20 cellular contexts compared by ENCODE assay signal in genomic region chr20:37956099-37956498, GRCh38. TPM values are rescaled to one million over a fixed set of nuclear protein-coding genes. Genes with fewer than 3 reads are reported as not detected.
DNase-seq lines count a peak whose midpoint lies in the region; ATAC-seq and TF ChIP-seq lines count a peak whose summit lies in the region.
"Had no signal": no experiment of that assay in that cellular context is flagged by ENCODE, and none has a peak within 500 bp of the region (broad histone marks: within the 10 kb centered on the region; RNA-seq: fewer than 3 reads in every experiment).

No MANE protein-coding gene starts in this region.

- H3K36me3 ChIP-seq in PC-3 (ENCODE audit: low read depth, low read length) (no peaks in the 10 kb centered on the region), mammary epithelial cell (ENCODE audit: insufficient read depth, low read length) (no peaks in the 10 kb centered on the region), left ventricle myocardium inferior (no peaks in the 10 kb centered on the region)
- H3K36me3 ChIP-seq: cardiac muscle cell, HAP-1, upper lobe of left lung had no signal

- H3K4me1 ChIP-seq in PC-3 (ENCODE audit: insufficient read depth, low read length): peaks cover 11% of the 10 kb centered on the region
- no peaks in the 10 kb centered on the region for H3K4me1 ChIP-seq in mammary epithelial cell (ENCODE audit: insufficient read depth, low read length)
- H3K4me1 ChIP-seq in left ventricle myocardium inferior: no peaks in the 10 kb centered on the region
- H3K4me1 ChIP-seq: HAP-1, upper lobe of left lung had no signal

- dilution Hi-C loops in mammary epithelial cell (cut with HindIII; ENCODE audit: low sequenced_read_pairs): no loop called here

- H3F3A ChIP-seq in PC-3 (ENCODE audit: low read length, unreplicated experiment): no peaks in the 10 kb centered on the region

- BruUV-seq in PC-3 (replicated peaks; lab: Mats Ljungman, UMichigan): no TSS peak
- no TSS peak for BruUV-seq in mammary epithelial cell (replicated peaks; lab: Mats Ljungman, UMichigan)

- no peak overlapping the region for H3K9ac ChIP-seq in PC-3 (ENCODE audit: low read length)
- H3K9ac ChIP-seq in mammary epithelial cell (ENCODE audit: insufficient read depth, low read length): no peak overlapping the region

- intact Hi-C loops in PC-3 (cut with micrococcal nuclease) (loop anchor here (1.0 to 5.0 kb wide), 2 partner anchors 34 to 54 kb away; partner anchors contain the start of gene VSTM2L), left colon (cut with DNase I, micrococcal nuclease) (no loop called here), mammary epithelial cell (cut with micrococcal nuclease) (no loop called here), left ventricle myocardium inferior (cut with micrococcal nuclease) (no loop called here)

- no peaks in the 10 kb centered on the region for H3K79me2 ChIP-seq in PC-3 (ENCODE audit: low read length)
- H3K79me2 ChIP-seq in mammary epithelial cell (ENCODE audit: insufficient read depth, low read length): no peaks in the 10 kb centered on the region

- CTCF ChIA-PET in PC-3 (lab: Charles Lee): interaction anchor here (0.6 kb wide), 1 partner anchor 37 kb away, joined by 6 read pairs; no protein-coding TSS in a partner anchor
- CTCF ChIA-PET in mammary epithelial cell (lab: Charles Lee; ENCODE audit: low non-redundant PET): no interaction called here

- H3K9me2 ChIP-seq in PC-3 (replicated peaks; ENCODE audit: low read length): no peaks in the 10 kb centered on the region

- H3K27me3 ChIP-seq in PC-3 (ENCODE audit: low read length) (no peaks in the 10 kb centered on the region), mammary epithelial cell (ENCODE audit: insufficient read depth, low read length) (peaks cover 5% of the 10 kb centered on the region), left ventricle myocardium inferior (ENCODE audit: low read depth) (no peaks in the 10 kb centered on the region)
- H3K27me3 ChIP-seq: cardiac muscle cell, upper lobe of left lung had no signal

- 38% methylated on average over 3 of the region's 3 CpGs for WGBS in mammary epithelial cell (ENCODE audit: low coverage, missing lambda C conversion rate)

- H4K20me1 ChIP-seq in PC-3 (ENCODE audit: low read length) (no peaks in the 10 kb centered on the region), mammary epithelial cell (ENCODE audit: insufficient read depth, low read length) (no peaks in the 10 kb centered on the region)

- H3K4me2 ChIP-seq in PC-3 (ENCODE audit: low read length) (peak overlapping the region; percentile 25), mammary epithelial cell (ENCODE audit: insufficient read depth, low read depth, low read length) (no peak overlapping the region)

- in situ Hi-C loops in mammary epithelial cell (cut with MboI; ENCODE audit: low sequenced_read_pairs in 2 of 2): no loop called here

- H3K9me3 ChIP-seq in PC-3 (ENCODE audit: low read length) (no peaks in the 10 kb centered on the region), mammary epithelial cell (replicated peaks; ENCODE audit: insufficient read depth, low read length) (no peaks in the 10 kb centered on the region), left ventricle myocardium inferior (replicated peaks) (peaks cover 11% of the 10 kb centered on the region)
- H3K9me3 ChIP-seq: HAP-1, upper lobe of left lung had no signal

- TF ChIP-seq CTCF in PC-3 (conservative IDR thresholded peaks at IDR 0.05; ENCODE audit: low read depth, low read length) (no peak), mammary epithelial cell (conservative IDR thresholded peaks at IDR 0.05 in 1 of 2, IDR thresholded peaks at IDR 0.05 in 1 of 2; ENCODE audit: extremely low read depth in 1 of 2, insufficient read depth in 1 of 2, low read depth in 1 of 2, low read length in 2 of 2) (no peak), left ventricle myocardium inferior (IDR thresholded peaks at IDR 0.05; ENCODE audit: borderline replicate concordance) (no peak)

- peak; percentile 40 for DNase-seq in NCI-H1105 treated with DMSO at 0.1 percent for 48 hours (lab: John Stamatoyannopoulos, UW)
- no peak for DNase-seq in NCI-H1105 (lab: John Stamatoyannopoulos, UW)
- peak; percentile 86 for DNase-seq in NCI-H2029 treated with DMSO at 0.1 percent for 48 hours (lab: John Stamatoyannopoulos, UW)
- DNase-seq in PC-3: peak; percentile 85
- no peak for DNase-seq in left colon
- no peak for DNase-seq in left lobe of liver (ENCODE audit: low spot score)
- DNase-seq in mammary epithelial cell: no peak
- no peak for DNase-seq in left ventricle myocardium inferior
- DNase-seq: 8988T; activated CD4-positive, alpha-beta T cell treated with anti-CD3 and anti-CD28 coated beads for 48 hours; activated T-cell treated with anti-CD3 and anti-CD28 coated beads, Interleukin-2, amount 50 U/mL, for 48 hours; CD4-positive, CD25-positive, alpha-beta regulatory T cell; stimulated activated CD4-positive, alpha-beta T cell treated with anti-CD3 and anti-CD28 coated beads, Interleukin-12 subunit alpha, Interleukin-12 subunit beta, amount 100 ng/mL, for 4 hours; stimulated activated naive CD8-positive, alpha-beta T cell treated with anti-CD3 and anti-CD28 coated beads, Interleukin-15, Interleukin-2, amounts not matched to agents 100 U/mL and 50 U/mL, for 24 hours had no signal

- H3K4me3 ChIP-seq in PC-3 (ENCODE audit: low read length): no peak overlapping the region
- no peak overlapping the region for H3K4me3 ChIP-seq in mammary epithelial cell (replicated peaks in 1 of 3; ENCODE audit: insufficient read depth in 1 of 3, low read depth in 2 of 3, low read length in 3 of 3)
- H3K4me3 ChIP-seq in left ventricle myocardium inferior: no peak overlapping the region
- H3K4me3 ChIP-seq: cardiac muscle cell, GM12878, HAP-1, lung, upper lobe of left lung had no signal

- no peak overlapping the region for H3K27ac ChIP-seq in PC-3 (ENCODE audit: low read length)
- no peak overlapping the region for H3K27ac ChIP-seq in mammary epithelial cell (ENCODE audit: insufficient read depth, low read depth, low read length)
- H3K27ac ChIP-seq in left ventricle myocardium inferior (replicated peaks): no peak overlapping the region
- H3K27ac ChIP-seq: cardiac muscle cell, upper lobe of left lung had no signal

- peak; percentile 92 for ATAC-seq in PC-3
- peak; percentile 18 for ATAC-seq in left colon
- no peak for ATAC-seq in left lobe of liver
- ATAC-seq: GM12878; naive thymus-derived CD8-positive, alpha-beta T cell; stimulated activated naive CD8-positive, alpha-beta T cell treated with anti-CD3 and anti-CD28 coated beads, Interleukin-15, Interleukin-2, amounts not matched to agents 100 U/mL and 50 U/mL, for 24 hours had no signal

- H2AFZ ChIP-seq in PC-3 (ENCODE audit: low read length) (no peak overlapping the region), mammary epithelial cell (ENCODE audit: low read depth, low read length) (no peak overlapping the region)

- POLR2A ChIA-PET in PC-3 (lab: Charles Lee; ENCODE audit: unreplicated experiment): no interaction called here

RNA-seq across cellular contexts. Expression of gene VSTM2L, which starts 53.2 kb away (rescaled TPM):
- total RNA-seq in PC-3 (2014; rRNA removed) (45.8 and 56.4 TPM in 2 replicates), left colon (1 to 10 TPM; 1.1 TPM), left lobe of liver (4.4 TPM), mammary epithelial cell (1 to 10 TPM; 1.7 to 3.0 TPM), left ventricle myocardium inferior (50.3 TPM)
- 4.4 TPM for polyA plus RNA-seq in mammary epithelial cell
- 4.4 TPM for polyA minus RNA-seq in mammary epithelial cell
- total RNA-seq: CD4-positive, CD25-positive, alpha-beta regulatory T cell; naive thymus-derived CD8-positive, alpha-beta T cell had no signal
- polyA plus RNA-seq: CD4-positive, CD25-positive, alpha-beta regulatory T cell; naive thymus-derived CD8-positive, alpha-beta T cell had no signal

Comparison
In these comparisons a context has a peak if more than half of its experiments do, and no peak if none do; other contexts are left out.
1. DNase-seq: peak in NCI-H1105 treated with DMSO at 0.1 percent for 48 hours (single experiment), NCI-H2029 treated with DMSO at 0.1 percent for 48 hours (single experiment) and PC-3 (single experiment); none in NCI-H1105 (single experiment), left colon (0 of 2), left lobe of liver (single experiment), mammary epithelial cell (single experiment) and left ventricle myocardium inferior (single experiment).